In the genomic region with DNA sequence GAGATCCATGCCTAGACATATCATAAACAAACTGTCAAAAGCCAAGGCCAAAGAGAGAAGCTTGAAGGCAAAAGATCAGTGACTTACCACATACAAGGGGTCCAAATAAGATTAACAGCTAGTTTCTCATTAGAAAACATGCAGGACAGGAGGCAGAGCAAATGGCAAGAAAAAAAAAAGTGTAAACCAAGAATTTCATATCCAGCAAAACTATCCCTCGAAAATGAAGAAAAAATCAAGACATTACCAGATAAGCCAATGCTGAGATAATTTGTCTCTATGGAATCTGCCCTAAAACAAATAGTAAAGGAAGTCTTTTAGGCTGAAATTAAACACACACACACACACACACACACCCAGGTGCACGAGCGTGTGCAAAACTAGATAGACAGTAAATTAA, we compare ENCODE assay signal across 38 cellular contexts.
"Had no signal": no experiment of that assay in that cellular context is flagged by ENCODE, and none has a peak within 500 bp of the region (broad histone marks: within the 10 kb centered on the region; RNA-seq: fewer than 3 reads in every experiment).

No MANE protein-coding gene starts in this region.

- DNase-seq: activated B cell treated with CpG ODN at 0.5 μM for 24 hours; activated CD4-positive, alpha-beta memory T cell treated with anti-CD3 and anti-CD28 coated beads for 36 hours; activated CD4-positive, alpha-beta T cell treated with anti-CD3 and anti-CD28 coated beads for 4 hours; activated CD4-positive, alpha-beta T cell treated with anti-CD3 and anti-CD28 coated beads, Interleukin-2, amount 10 ng/mL, durations not matched to agents 24 days and 14 days; activated CD4-positive, alpha-beta T cell treated with anti-CD3 and anti-CD28 coated beads, Interleukin-2, amount 50 U/mL, for 1 hour; activated CD4-positive, alpha-beta T cell treated with anti-CD3 and anti-CD28 coated beads, Interleukin-2, amount 50 U/mL, for 4 hours; activated CD4-positive, CD25-positive, alpha-beta regulatory T cell treated with anti-CD3 and anti-CD28 coated beads, Interleukin-2, amount 50 U/mL, for 72 hours; activated CD8-positive, alpha-beta memory T cell treated with anti-CD3 and anti-CD28 coated beads, Interleukin-2, amount 50 U/mL, for 4 hours; activated CD8-positive, alpha-beta T cell treated with anti-CD3 and anti-CD28 coated beads for 36 hours; activated effector memory CD4-positive, alpha-beta T cell treated with anti-CD3 and anti-CD28 coated beads, Interleukin-2, amount 50 U/mL, for 16 hours; activated gamma-delta T cell treated with Interleukin-2 at 50 U/mL for 16 hours; activated naive CD4-positive, alpha-beta T cell; activated naive CD4-positive, alpha-beta T cell treated with anti-CD3 and anti-CD28 coated beads for 36 hours; activated naive CD4-positive, alpha-beta T cell treated with anti-CD3 and anti-CD28 coated beads, Interleukin-2, amount 50 U/mL, for 16 hours; activated naive CD8-positive, alpha-beta T cell treated with anti-CD3 and anti-CD28 coated beads for 36 hours; activated T-cell treated with anti-CD3 and anti-CD28 coated beads for 4 hours; activated T-cell treated with anti-CD3 and anti-CD28 coated beads, Interleukin-2, amount 50 U/mL, for 1 hour; activated T-cell treated with anti-CD3 and anti-CD28 coated beads, Interleukin-2, amount 50 U/mL, for 4 hours; activated T-cell treated with anti-CD3 and anti-CD28 coated beads, Interleukin-2, amount 50 U/mL, for 72 hours; amygdala; anterior cingulate cortex; caudate nucleus; cerebellar nuclear complex; T-helper 1 cell; T-helper 2 cell; T-helper 9 cell had no signal

- H3K4me3 Mint-ChIP-seq: activated B cell treated with CpG ODN at 0.5 μM for 24 hours; activated CD4-positive, alpha-beta memory T cell treated with anti-CD3 and anti-CD28 coated beads for 36 hours; activated CD4-positive, alpha-beta T cell treated with anti-CD3 and anti-CD28 coated beads, Interleukin-2, amount 10 ng/mL, durations not matched to agents 24 days and 14 days; activated CD8-positive, alpha-beta T cell treated with anti-CD3 and anti-CD28 coated beads for 36 hours; activated naive CD4-positive, alpha-beta T cell treated with anti-CD3 and anti-CD28 coated beads for 36 hours; activated naive CD8-positive, alpha-beta T cell treated with anti-CD3 and anti-CD28 coated beads for 36 hours; activated T-cell treated with anti-CD3 and anti-CD28 coated beads, Interleukin-2, amount 50 U/mL, for 4 hours; activated T-cell treated with anti-CD3 and anti-CD28 coated beads, Interleukin-2, amount 50 U/mL, for 72 hours; activated T-helper 1 cell treated with anti-CD3 and anti-CD28 coated beads, Interleukin-12 subunit alpha, Interleukin-12 subunit beta, Interleukin-2, Interleukin-4 antibody, amounts not matched to agents 30 ng/mL and 10 ng/mL and 1 ng/mL, durations not matched to agents 14 hours and 24 hours and 36 hours; activated T-helper 17 cell treated with anti-CD3 and anti-CD28 coated beads, Interleukin-2, amount 50 U/mL, for 72 hours; brain; central memory CD8-positive, alpha-beta T cell; T-helper 1 cell treated with Interleukin-12 subunit alpha and Interleukin-12 subunit beta and Interleukin-4 antibody, amounts not matched to agents 30 μg/mL and 1 μg/mL, for 36 hours; T-helper 2 cell treated with Interferon-gamma antibody and Interleukin-4, amounts not matched to agents 5 μg/mL and 100 μg/mL, for 36 hours had no signal

- H3K4me1 Mint-ChIP-seq: activated B cell treated with CpG ODN at 0.5 μM for 24 hours; activated CD4-positive, alpha-beta T cell treated with anti-CD3 and anti-CD28 coated beads, Interleukin-2, amount 10 ng/mL, durations not matched to agents 24 days and 14 days; activated naive CD8-positive, alpha-beta T cell treated with anti-CD3 and anti-CD28 coated beads for 36 hours; activated T-helper 17 cell treated with anti-CD3 and anti-CD28 coated beads, Interleukin-2, amount 50 U/mL, for 72 hours; central memory CD8-positive, alpha-beta T cell had no signal

- FAIRE-seq: bronchial epithelial cell, TTC549 had no signal

- H3K4me3 ChIP-seq: ascending aorta, cardiac muscle cell had no signal

- H3K4me1 ChIP-seq: ascending aorta had no signal

- ATAC-seq: activated CD8-positive, alpha-beta T cell treated with anti-CD3 and anti-CD28 coated beads for 36 hours; activated naive CD4-positive, alpha-beta T cell treated with anti-CD3 and anti-CD28 coated beads, Interleukin-2, amount 50 U/mL, for 72 hours; activated T-cell treated with anti-CD3 and anti-CD28 coated beads, Interleukin-2, amount 50 U/mL, for 4 hours; activated T-cell treated with anti-CD3 and anti-CD28 coated beads, Interleukin-2, amount 50 U/mL, for 72 hours; activated T-helper 17 cell treated with anti-CD3 and anti-CD28 coated beads, Interleukin-2, amount 50 U/mL, for 72 hours had no signal

- H3K27ac ChIP-seq: ascending aorta, cardiac muscle cell, VCaP had no signal

- H3K27ac Mint-ChIP-seq: activated B cell treated with CpG ODN at 0.5 μM for 24 hours; activated CD4-positive, alpha-beta memory T cell treated with anti-CD3 and anti-CD28 coated beads for 36 hours; activated CD4-positive, alpha-beta T cell treated with anti-CD3 and anti-CD28 coated beads, Interleukin-2, amount 10 ng/mL, durations not matched to agents 24 days and 14 days; activated CD8-positive, alpha-beta T cell treated with anti-CD3 and anti-CD28 coated beads for 36 hours; activated naive CD4-positive, alpha-beta T cell treated with anti-CD3 and anti-CD28 coated beads for 36 hours; activated naive CD4-positive, alpha-beta T cell treated with anti-CD3 and anti-CD28 coated beads, Interleukin-2, amount 50 U/mL, for 72 hours; activated naive CD8-positive, alpha-beta T cell treated with anti-CD3 and anti-CD28 coated beads for 36 hours; activated T-cell treated with anti-CD3 and anti-CD28 coated beads, Interleukin-2, amount 50 U/mL, for 72 hours; activated T-helper 1 cell treated with anti-CD3 and anti-CD28 coated beads, Interleukin-12 subunit alpha, Interleukin-12 subunit beta, Interleukin-2, Interleukin-4 antibody, amounts not matched to agents 30 ng/mL and 10 ng/mL and 1 ng/mL, durations not matched to agents 14 hours and 24 hours and 36 hours; activated T-helper 17 cell treated with anti-CD3 and anti-CD28 coated beads, Interleukin-2, amount 50 U/mL, for 72 hours; brain; T-helper 1 cell treated with Interleukin-12 subunit alpha and Interleukin-12 subunit beta and Interleukin-4 antibody, amounts not matched to agents 30 μg/mL and 1 μg/mL, for 36 hours; T-helper 2 cell treated with Interferon-gamma antibody and Interleukin-4, amounts not matched to agents 5 μg/mL and 100 μg/mL, for 36 hours had no signal

- H3K36me3 ChIP-seq: ascending aorta, cardiac muscle cell had no signal

- H3K27me3 ChIP-seq: ascending aorta, cardiac muscle cell had no signal
